Comparison of ENCODE assay signal across 8 cellular contexts in genomic region chrX:110412971-110413726, GRCh38. TPM values are rescaled to one million over a fixed set of nuclear protein-coding genes. Genes with fewer than 3 reads are reported as not detected.
DNase-seq lines count a peak whose midpoint lies in the region; ATAC-seq and TF ChIP-seq lines count a peak whose summit lies in the region.

No MANE protein-coding gene starts in this region.

- in situ Hi-C loops in ACHN (cut with HindIII; ENCODE audit: low pct_ligation_motif_present, low pct_unique_long_range_greater_than_20kb, low sequenced_read_pairs) = loop anchor here (25.0 kb wide), 1 partner anchor 251 kb away; no protein-coding TSS in a partner anchor

- TF ChIP-seq CTCF in coronary artery (IDR thresholded peaks at IDR 0.05) = peak; percentile 56
- TF ChIP-seq CTCF in right lobe of liver (IDR thresholded peaks at IDR 0.05) = peak; percentile 72 to 90 (median 86)

- no peaks in the 10 kb centered on the region for H3K9me3 ChIP-seq in right lobe of liver

- DNase-seq in ACHN = peak; percentile 59
- DNase-seq in NCI-H446 (lab: John Stamatoyannopoulos, UW) = peak; percentile 52 to 83
- peak; percentile 48 to 67 for DNase-seq in activated CD4-positive, alpha-beta T cell treated with anti-CD3 and anti-CD28 coated beads for 4 hours
- DNase-seq in coronary artery (ENCODE audit: low spot score) = peak; percentile 74
- peak; percentile 62 to 68 (median 65) for DNase-seq in right lobe of liver
- DNase-seq in stimulated activated CD4-positive, alpha-beta T cell treated with anti-CD3 and anti-CD28 coated beads, TNF-alpha, amount 100 ng/mL, for 4 hours (ENCODE audit: low read depth in 3 of 3) = peak; percentile 24 to 45 (median 35)

- TF ChIP-seq POLR2A in right lobe of liver (IDR thresholded peaks at IDR 0.05) = no peak

- ATAC-seq in GM18517 (IDR thresholded peaks at IDR 0.05; ENCODE audit: unreplicated experiment) (peak; percentile 58), HG03095 (IDR thresholded peaks at IDR 0.05; ENCODE audit: unreplicated experiment) (peak; percentile 62), right lobe of liver (peak; percentile 88 to 95 (median 94))

- WGBS in right lobe of liver (ENCODE audit: insufficient coverage, low coverage, low lambda C conversion rate, missing lambda C conversion rate) = 17% methylated on average over 18 of the region's 18 CpGs

- intact Hi-C loops in right lobe of liver (cut with DNase I) = loop anchor here in 1 of 2 donors (5.0 kb wide), 1 partner anchor 256 kb away; no protein-coding TSS in a partner anchor

- H3K27me3 ChIP-seq in right lobe of liver = peaks cover 0 to 5% of the 10 kb centered on the region in 2 donors

- H3K4me1 ChIP-seq in right lobe of liver = no peaks in the 10 kb centered on the region

- no peaks in the 10 kb centered on the region for H3K36me3 ChIP-seq in right lobe of liver

- H3K4me3 ChIP-seq in coronary artery (no peak overlapping the region), right lobe of liver (no peak overlapping the region)

- H3K27ac ChIP-seq in coronary artery = no peak overlapping the region
- H3K27ac ChIP-seq in right lobe of liver = no peak overlapping the region

RNA-seq across cellular contexts. Expression of gene RTL9, which starts 54.5 kb away (rescaled TPM):
- total RNA-seq in right lobe of liver = under 1 TPM in 4 of 6 experiments, not detected in 2; 0.09 to 0.29 (median 0.14) TPM
